In the genomic region with DNA sequence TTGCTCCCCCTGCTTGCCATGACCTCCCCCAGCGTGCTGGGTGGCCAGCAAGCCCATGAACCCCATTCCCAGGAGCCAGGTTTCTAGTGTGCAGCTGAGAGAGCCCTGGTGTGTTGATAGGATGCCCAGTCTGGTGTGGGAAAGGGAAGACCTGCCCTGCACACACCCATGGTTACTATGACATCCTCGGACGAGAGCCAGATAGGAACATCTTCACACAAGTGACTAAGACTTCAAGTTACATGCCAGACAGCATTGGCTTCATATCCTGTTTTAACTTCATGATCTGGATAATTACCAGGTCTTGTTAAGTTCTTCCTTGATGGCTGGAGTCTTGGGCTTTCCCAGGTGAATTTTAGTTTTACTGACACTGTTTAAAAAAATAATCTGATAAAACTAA, we compare ENCODE assay signal across 22 cellular contexts.
DNase-seq lines count a peak whose midpoint lies in the region; ATAC-seq, FAIRE-seq and TF ChIP-seq lines count a peak whose summit lies in the region.
"Had no signal": no experiment of that assay in that cellular context is flagged by ENCODE, and none has a peak within 500 bp of the region (broad histone marks: within the 10 kb centered on the region; RNA-seq: fewer than 3 reads in every experiment).

No MANE protein-coding gene starts in this region.

- peaks cover 4 to 5% of the 10 kb centered on the region in 2 donors for H3K27me3 Mint-ChIP-seq in T-cell

- ATAC-seq in HepG2 = peak; percentile 35; the same call in 2 of the 3 replicates
- no peak for ATAC-seq in right lobe of liver
- ATAC-seq in T-cell (replicated peaks in 1 of 4) = no peak
- ATAC-seq: HCT116 had no signal

- no peaks in the 10 kb centered on the region for H3K4me1 Mint-ChIP-seq in T-cell

- no peaks in the 10 kb centered on the region for H3K4me1 ChIP-seq in HepG2 (ENCODE audit: insufficient read depth, low read length)
- no peaks in the 10 kb centered on the region for H3K4me1 ChIP-seq in right lobe of liver
- H3K4me1 ChIP-seq in neuronal stem cell (ENCODE audit: control insufficient read depth in 2 of 2, insufficient read depth in 1 of 2, low read depth in 1 of 2, low read length in 2 of 2) = no peaks in the 10 kb centered on the region
- H3K4me1 ChIP-seq: BLaER1 treated with 17β-estradiol and CSF1 and Interleukin-3, amounts not matched to agents 10 nM and 100 nM; SJCRH30 had no signal

- H3K27me3 ChIP-seq in HepG2 (ENCODE audit: control insufficient read depth in 1 of 2, insufficient read depth in 2 of 2, low read length in 2 of 2) (peaks cover 0 to 4% of the 10 kb centered on the region in 2 experiments; a peak in 2 of 5 replicates), right lobe of liver (no peaks in the 10 kb centered on the region), neuronal stem cell (ENCODE audit: control insufficient read depth in 3 of 3, insufficient read depth in 3 of 3, low read depth in 1 of 3, low read length in 3 of 3) (no peaks in the 10 kb centered on the region)
- H3K27me3 ChIP-seq: SJCRH30 had no signal

- H3K4me3 ChIP-seq in HepG2 (replicated peaks in 1 of 3; ENCODE audit: insufficient read depth in 1 of 3, low read depth in 2 of 3, low read length in 3 of 3) (no peak overlapping the region), right lobe of liver (no peak overlapping the region), epithelial cell of esophagus (ENCODE audit: low read length) (no peak overlapping the region), neuronal stem cell (ENCODE audit: low read length in 2 of 2) (no peak overlapping the region)
- H3K4me3 ChIP-seq: BLaER1 treated with 17β-estradiol and CSF1 and Interleukin-3, amounts not matched to agents 10 nM and 100 nM; SJCRH30 had no signal

- H4K91ac ChIP-seq in neuronal stem cell (ENCODE audit: low read depth, low read length, poor library complexity) = no peak overlapping the region

- CTCF ChIA-PET in HepG2 (lab: Yijun Ruan, JAX; ENCODE audit: low intra/inter-chr PET ratio, low total read pairs) = no interaction called here
- CTCF ChIA-PET in T-cell (lab: Charles Lee) = no interaction called here

- H3K36me3 ChIP-seq in HepG2 (replicated peaks in 1 of 2; ENCODE audit: control insufficient read depth in 1 of 2, insufficient read depth in 2 of 2, low read length in 2 of 2) = no peaks in the 10 kb centered on the region
- H3K36me3 ChIP-seq in right lobe of liver = no peaks in the 10 kb centered on the region
- no peaks in the 10 kb centered on the region for H3K36me3 ChIP-seq in neuronal stem cell (replicated peaks in 1 of 2; ENCODE audit: control insufficient read depth in 2 of 2, insufficient read depth in 2 of 2, low read length in 2 of 2)
- H3K36me3 ChIP-seq: BLaER1 treated with 17β-estradiol and CSF1 and Interleukin-3, amounts not matched to agents 10 nM and 100 nM; SJCRH30 had no signal

- POLR2A ChIA-PET in HepG2 (lab: Yijun Ruan, JAX) = no interaction called here
- POLR2A ChIA-PET in T-cell (lab: Charles Lee) = no interaction called here

- DNase-seq in HepG2 (ENCODE audit: low spot score) (no peak), right lobe of liver (no peak), epithelial cell of esophagus (ENCODE audit: low read depth) (peak; percentile 61), neuronal stem cell (ENCODE audit: low spot score) (no peak), NCI-H128 (lab: John Stamatoyannopoulos, UW; ENCODE audit: unreplicated experiment) (no peak), T-cell (no peak), NCI-H1694 (lab: John Stamatoyannopoulos, UW) (no peak), NCI-H524 treated with DMSO at 0.1 percent for 48 hours (lab: John Stamatoyannopoulos, UW) (no peak)
- DNase-seq: DMS79, KG1, NCI-H1417 treated with DMSO at 0.1 percent for 48 hours, NCI-H187 treated with DMSO at 0.1 percent for 48 hours, NCI-H2107, NCI-H446 treated with DMSO at 0.1 percent for 48 hours, SJCRH30 had no signal

- intact Hi-C loops in HepG2 (cut with micrococcal nuclease; ENCODE audit: unreplicated experiment) = no loop called here
- intact Hi-C loops in right lobe of liver (cut with DNase I) = no loop called here

- H2AK5ac ChIP-seq in neuronal stem cell (ENCODE audit: low read depth, low read length) = no peak overlapping the region

- no peaks in the 10 kb centered on the region for H3K79me2 ChIP-seq in HepG2 (ENCODE audit: insufficient read depth, low read length)

- no peaks in the 10 kb centered on the region for H3K79me1 ChIP-seq in neuronal stem cell (ENCODE audit: low read depth, low read length)

- H3K9ac ChIP-seq in HepG2 (ENCODE audit: insufficient read depth, low read depth, low read length) (no peak overlapping the region), neuronal stem cell (ENCODE audit: low read depth, low read length, poor library complexity) (no peak overlapping the region)
- H3K9ac ChIP-seq: BLaER1 treated with 17β-estradiol and CSF1 and Interleukin-3, amounts not matched to agents 10 nM and 100 nM had no signal

- H2BK5ac ChIP-seq in neuronal stem cell (ENCODE audit: low read length) = no peak overlapping the region

- H2BK120ac ChIP-seq in neuronal stem cell (ENCODE audit: low read depth, low read length) = no peak overlapping the region

- no peaks in the 10 kb centered on the region for H3K36me3 Mint-ChIP-seq in T-cell

- no peak overlapping the region for H3K14ac ChIP-seq in neuronal stem cell (ENCODE audit: low read length)

- H3K27ac Mint-ChIP-seq in T-cell = no peak overlapping the region

- H2AFZ ChIP-seq in HepG2 (ENCODE audit: low read length) (no peak overlapping the region), neuronal stem cell (ENCODE audit: low read length) (no peak overlapping the region)

- in situ Hi-C loops in HepG2 (cut with HindIII; ENCODE audit: extremely low pct_ligation_motif_present, low pct_unique_long_range_greater_than_20kb) = no loop called here

- H3K27ac ChIP-seq in HepG2 (ENCODE audit: extremely low read length, insufficient read depth, low read length) (no peak overlapping the region), right lobe of liver (no peak overlapping the region), neuronal stem cell (replicated peaks; ENCODE audit: low read length) (no peak overlapping the region)
- H3K27ac ChIP-seq: 22Rv1; BLaER1 treated with 17β-estradiol and CSF1 and Interleukin-3, amounts not matched to agents 10 nM and 100 nM; HL-60; SJCRH30 had no signal

- TF ChIP-seq CTCF in HepG2 (CRISPR knock-in tag; IDR thresholded peaks at IDR 0.05) (no peak), right lobe of liver (IDR thresholded peaks at IDR 0.05) (no peak), epithelial cell of esophagus (IDR thresholded peaks at IDR 0.05; ENCODE audit: insufficient read depth, low read depth, low read length, missing control alignments) (no peak)

- H2BK15ac ChIP-seq in neuronal stem cell (ENCODE audit: low read length) = no peak overlapping the region

- no peaks in the 10 kb centered on the region for H4K20me1 ChIP-seq in HepG2 (ENCODE audit: insufficient read depth, low read length)
- H4K20me1 ChIP-seq: BLaER1 treated with 17β-estradiol and CSF1 and Interleukin-3, amounts not matched to agents 10 nM and 100 nM had no signal

- no peak overlapping the region for H3K4me2 ChIP-seq in HepG2 (ENCODE audit: low read depth, low read length)
- H3K4me2 ChIP-seq in neuronal stem cell (ENCODE audit: insufficient read depth, low read length, poor library complexity, severe bottlenecking) = no peak overlapping the region
- H3K4me2 ChIP-seq: BLaER1 treated with 17β-estradiol and CSF1 and Interleukin-3, amounts not matched to agents 10 nM and 100 nM had no signal

- no peak for TF ChIP-seq POLR2A in HepG2 (IDR thresholded peaks at IDR 0.05; ENCODE audit: insufficient read depth in 1 of 2, low read depth in 2 of 2, low read length in 2 of 2)
- TF ChIP-seq POLR2A in right lobe of liver (IDR thresholded peaks at IDR 0.05) = no peak

- no peak for FAIRE-seq in HepG2 (lab: Jason Lieb, UNC)
- FAIRE-seq: D721Med, GM19239, H1 had no signal

- H3K4me3 Mint-ChIP-seq in T-cell = no peak overlapping the region

- H3K18ac ChIP-seq in neuronal stem cell (ENCODE audit: low read length) = no peak overlapping the region

- TF ChIP-seq RAD21 in HepG2 (CRISPR knock-in tag; IDR thresholded peaks at IDR 0.05) = no peak

- H3K23ac ChIP-seq in neuronal stem cell (ENCODE audit: low read depth, low read length, poor library complexity) = peak overlapping the region; percentile 81

- H3K9me3 ChIP-seq in HepG2 (ENCODE audit: low read length) (no peaks in the 10 kb centered on the region), right lobe of liver (no peaks in the 10 kb centered on the region), neuronal stem cell (replicated peaks in 1 of 2; ENCODE audit: control insufficient read depth in 2 of 2, insufficient read depth in 1 of 2, low read depth in 1 of 2, low read length in 2 of 2) (peaks cover 0 to 3% of the 10 kb centered on the region in 2 donors)
- H3K9me3 ChIP-seq: SJCRH30 had no signal

- H2BK12ac ChIP-seq in neuronal stem cell (ENCODE audit: low read length) = no peak overlapping the region

- H3K4ac ChIP-seq in neuronal stem cell (ENCODE audit: low read length) = no peak overlapping the region

- H3K9me3 Mint-ChIP-seq in T-cell = peaks cover 3 to 19% (median 10%) of the 10 kb centered on the region in 3 donors

- BruUV-seq in HepG2 (replicated peaks; lab: Mats Ljungman, UMichigan) = no TSS peak

- no peak overlapping the region for H4K8ac ChIP-seq in neuronal stem cell (ENCODE audit: low read depth, low read length)

- WGBS in HepG2 (ENCODE audit: low lambda C conversion rate) = 3% methylated on average over 3 of the region's 3 CpGs
- 32% methylated on average over 3 of the region's 3 CpGs for WGBS in right lobe of liver (ENCODE audit: insufficient coverage, low coverage, low lambda C conversion rate, missing lambda C conversion rate)
- no CpG with 5 or more reads among the region's 3 CpGs for WGBS in neuronal stem cell (ENCODE audit: extremely low coverage in 2 of 2, insufficient read length in 2 of 2, insufficient replicate concordance in 1 of 2), 2 donors

- TF ChIP-seq EP300 in HepG2 (IDR thresholded peaks at IDR 0.05; ENCODE audit: low read depth in 2 of 2, low read length in 2 of 2) = no peak
- TF ChIP-seq EP300 in HepG2 (CRISPR knock-in tag; IDR thresholded peaks at IDR 0.05; ENCODE audit: borderline replicate concordance) = no peak

TF ChIP-seq in HepG2, 621 proteins besides CTCF, POLR2A, EP300 and RAD21:
- TF ChIP-seq SIX1 (CRISPR knock-in tag; IDR thresholded peaks at IDR 0.05; ENCODE audit: borderline replicate concordance) (no peak), MATR3 (CRISPR knock-in tag; IDR thresholded peaks at IDR 0.05) (no peak), TRIM24 (CRISPR knock-in tag; IDR thresholded peaks at IDR 0.05) (0 out of 2 replicates have a peak, but pooled peaks have one; percentile 30)
